In genomic region chr9:130535818-130536521, GRCh38 we compare ENCODE assay signal across 11 cellular contexts. TPM values are rescaled to one million over a fixed set of nuclear protein-coding genes. Genes with fewer than 3 reads are reported as not detected.
DNase-seq lines count a peak whose midpoint lies in the region; ATAC-seq and TF ChIP-seq lines count a peak whose summit lies in the region.
"Had no signal": no experiment of that assay in that cellular context is flagged by ENCODE, and none has a peak within 500 bp of the region (broad histone marks: within the 10 kb centered on the region; RNA-seq: fewer than 3 reads in every experiment).

No MANE protein-coding gene starts in this region.

- H3K4me3 ChIP-seq in iPS-18a (ENCODE audit: low read length), result peak overlapping the region; percentile 53
- H3K4me3 ChIP-seq: BLaER1 treated with 17β-estradiol and CSF1 and Interleukin-3, amounts not matched to agents 10 nM and 100 nM had no signal

- H3K4me1 Mint-ChIP-seq in activated naive CD8-positive, alpha-beta T cell (ENCODE audit: low read depth), result peaks cover 18% of the 10 kb centered on the region
- H3K4me1 Mint-ChIP-seq in activated naive CD8-positive, alpha-beta T cell treated with anti-CD3 and anti-CD28 coated beads for 36 hours, result peaks cover 8% of the 10 kb centered on the region
- H3K4me1 Mint-ChIP-seq in WTC11, result peaks cover 40% of the 10 kb centered on the region
- H3K4me1 Mint-ChIP-seq in type B pancreatic cell (ENCODE audit: unreplicated experiment), result peaks cover 27% of the 10 kb centered on the region
- peaks cover 12 to 13% of the 10 kb centered on the region in 2 donors for H3K4me1 Mint-ChIP-seq in effector memory CD8-positive, alpha-beta T cell (ENCODE audit: low read depth in 2 of 2)

- no peak for DNase-seq in activated naive CD8-positive, alpha-beta T cell treated with anti-CD3 and anti-CD28 coated beads for 36 hours
- DNase-seq in WTC11 (ENCODE audit: low spot score), result peak; percentile 34
- no peak for DNase-seq in type B pancreatic cell (ENCODE audit: extremely low spot score, unreplicated experiment)
- DNase-seq in GM10266 (ENCODE audit: extremely low spot score), result no peak
- no peak for DNase-seq in effector memory CD8-positive, alpha-beta T cell
- DNase-seq: activated B cell treated with CpG ODN at 0.5 μM for 24 hours, left colon had no signal

- TF ChIP-seq CTCF in WTC11 (IDR thresholded peaks at IDR 0.05), result no peak
- no peak for TF ChIP-seq CTCF in type B pancreatic cell (conservative IDR thresholded peaks at IDR 0.05)
- no peak for TF ChIP-seq CTCF in GM10266 (IDR thresholded peaks at IDR 0.05; ENCODE audit: control insufficient read depth, insufficient read depth, low read depth, missing control alignments)

- peaks cover 9% of the 10 kb centered on the region for H3K4me1 ChIP-seq in iPS-18a (ENCODE audit: control insufficient read depth, low read depth, low read length)

- POLR2A ChIA-PET in WTC11 (lab: Charles Lee), result interaction anchor here (0.5 to 0.6 kb wide), 2 partner anchors 13 to 170 kb away, joined by 3 to 4 read pairs; no protein-coding TSS in a partner anchor

- H3K36me3 Mint-ChIP-seq in activated naive CD8-positive, alpha-beta T cell, result no peaks in the 10 kb centered on the region
- H3K36me3 Mint-ChIP-seq in activated naive CD8-positive, alpha-beta T cell treated with anti-CD3 and anti-CD28 coated beads for 36 hours, result no peaks in the 10 kb centered on the region
- H3K36me3 Mint-ChIP-seq in WTC11 (no peaks in the 10 kb centered on the region), type B pancreatic cell (no peaks in the 10 kb centered on the region)
- peaks cover 3% of the 10 kb centered on the region for H3K36me3 Mint-ChIP-seq in effector memory CD8-positive, alpha-beta T cell (ENCODE audit: insufficient read depth)

- H3K36me3 ChIP-seq in iPS-18a (ENCODE audit: control insufficient read depth, low read depth, low read length), result no peaks in the 10 kb centered on the region
- H3K36me3 ChIP-seq: BLaER1 treated with 17β-estradiol and CSF1 and Interleukin-3, amounts not matched to agents 10 nM and 100 nM had no signal

- no peaks in the 10 kb centered on the region for H3K9me3 Mint-ChIP-seq in activated naive CD8-positive, alpha-beta T cell (ENCODE audit: low read depth)
- H3K9me3 Mint-ChIP-seq in activated naive CD8-positive, alpha-beta T cell treated with anti-CD3 and anti-CD28 coated beads for 36 hours, result no peaks in the 10 kb centered on the region
- H3K9me3 Mint-ChIP-seq in WTC11, result no peaks in the 10 kb centered on the region
- H3K9me3 Mint-ChIP-seq in type B pancreatic cell, result no peaks in the 10 kb centered on the region
- H3K9me3 Mint-ChIP-seq in effector memory CD8-positive, alpha-beta T cell, result no peaks in the 10 kb centered on the region
- H3K9me3 Mint-ChIP-seq: activated B cell treated with CpG ODN at 0.5 μM for 24 hours had no signal

- CTCF ChIA-PET in WTC11 (lab: Charles Lee), result interaction anchor here (0.6 to 1.9 kb wide), 7 partner anchors 13 to 146 kb away, joined by 3 to 6 read pairs (median 3); no protein-coding TSS in a partner anchor

- peak overlapping the region; percentile 13 for H3K9ac ChIP-seq in iPS-18a (ENCODE audit: low read length)
- H3K9ac ChIP-seq: BLaER1 treated with 17β-estradiol and CSF1 and Interleukin-3, amounts not matched to agents 10 nM and 100 nM had no signal

- H3K4me3 Mint-ChIP-seq in activated naive CD8-positive, alpha-beta T cell, result peak overlapping the region; percentile 4
- H3K4me3 Mint-ChIP-seq in activated naive CD8-positive, alpha-beta T cell treated with anti-CD3 and anti-CD28 coated beads for 36 hours, result no peak overlapping the region
- H3K4me3 Mint-ChIP-seq in WTC11, result peak overlapping the region; percentile 52
- H3K4me3 Mint-ChIP-seq in type B pancreatic cell, result peak overlapping the region; percentile 58
- H3K4me3 Mint-ChIP-seq in effector memory CD8-positive, alpha-beta T cell, result no peak overlapping the region
- H3K4me3 Mint-ChIP-seq: activated B cell treated with CpG ODN at 0.5 μM for 24 hours had no signal

- no peaks in the 10 kb centered on the region for H3K9me3 ChIP-seq in iPS-18a (ENCODE audit: control insufficient read depth, low read depth, low read length)
- H3K9me3 ChIP-seq: BLaER1 treated with 17β-estradiol and CSF1 and Interleukin-3, amounts not matched to agents 10 nM and 100 nM had no signal

- peaks cover 29% of the 10 kb centered on the region for H3K27me3 ChIP-seq in iPS-18a (ENCODE audit: control insufficient read depth, insufficient read depth, low read length)

- no peak overlapping the region for H3K27ac ChIP-seq in iPS-18a (ENCODE audit: low read length)
- H3K27ac ChIP-seq: BLaER1 treated with 17β-estradiol and CSF1 and Interleukin-3, amounts not matched to agents 10 nM and 100 nM had no signal

- no peak overlapping the region for H3K27ac Mint-ChIP-seq in activated naive CD8-positive, alpha-beta T cell
- no peak overlapping the region for H3K27ac Mint-ChIP-seq in activated naive CD8-positive, alpha-beta T cell treated with anti-CD3 and anti-CD28 coated beads for 36 hours
- no peak overlapping the region for H3K27ac Mint-ChIP-seq in WTC11
- H3K27ac Mint-ChIP-seq in type B pancreatic cell, result peak overlapping the region; percentile 58
- H3K27ac Mint-ChIP-seq in effector memory CD8-positive, alpha-beta T cell, result no peak overlapping the region
- H3K27ac Mint-ChIP-seq: activated B cell treated with CpG ODN at 0.5 μM for 24 hours had no signal

- ATAC-seq in WTC11, result peak; percentile 40
- ATAC-seq in HG03039 (IDR thresholded peaks at IDR 0.05; ENCODE audit: unreplicated experiment), result no peak
- no peak for ATAC-seq in effector memory CD8-positive, alpha-beta T cell (replicated peaks)
- ATAC-seq: left colon had no signal

- peaks cover 44% of the 10 kb centered on the region for H3K27me3 Mint-ChIP-seq in activated naive CD8-positive, alpha-beta T cell
- peaks cover 72% of the 10 kb centered on the region for H3K27me3 Mint-ChIP-seq in activated naive CD8-positive, alpha-beta T cell treated with anti-CD3 and anti-CD28 coated beads for 36 hours
- H3K27me3 Mint-ChIP-seq in WTC11 (ENCODE audit: low read depth), result peaks cover 27% of the 10 kb centered on the region
- peaks cover 48% of the 10 kb centered on the region for H3K27me3 Mint-ChIP-seq in type B pancreatic cell
- peaks cover 77 to 86% of the 10 kb centered on the region in 2 donors for H3K27me3 Mint-ChIP-seq in effector memory CD8-positive, alpha-beta T cell

TF ChIP-seq in WTC11, 78 proteins besides CTCF, POLR2A, EP300 and RAD21 (continues in another document):
- TF ChIP-seq GTF2I (CRISPR knock-in tag; conservative IDR thresholded peaks at IDR 0.05), result no peak
- no peak for TF ChIP-seq NFYB (CRISPR knock-in tag; conservative IDR thresholded peaks at IDR 0.05; ENCODE audit: low read depth)
- no peak for TF ChIP-seq TEAD4 (CRISPR knock-in tag; IDR thresholded peaks at IDR 0.05)
- no peak for TF ChIP-seq USF2 (CRISPR knock-in tag; IDR thresholded peaks at IDR 0.05)
- no peak for TF ChIP-seq ATF6 (CRISPR knock-in tag; IDR thresholded peaks at IDR 0.05)

RNA-seq across cellular contexts. Expression of gene FUBP3, which starts 43.4 kb away (rescaled TPM):
- total RNA-seq in activated naive CD8-positive, alpha-beta T cell treated with anti-CD3 and anti-CD28 coated beads for 36 hours, result 10 to 100 TPM; 48.4 to 50.8 TPM
- 68.4 to 83.0 TPM (median 69.6 TPM) in 3 replicates for total RNA-seq in WTC11 (2021)
- total RNA-seq in type B pancreatic cell (ENCODE audit: low replicate concordance), result 59.3 and 62.3 TPM in 2 replicates

Comparison
In these comparisons a context has a peak if more than half of its experiments do, and no peak if none do; other contexts are left out.
1. H3K4me3 Mint-ChIP-seq: peak in activated naive CD8-positive, alpha-beta T cell (single experiment), WTC11 (single experiment) and type B pancreatic cell (single experiment); none in activated naive CD8-positive, alpha-beta T cell treated with anti-CD3 and anti-CD28 coated beads for 36 hours (single experiment) and effector memory CD8-positive, alpha-beta T cell (0 of 2).